Comparison of ENCODE assay signal across 8 cellular contexts in genomic region chr15:45714501-45715488, GRCh38.
DNase-seq lines count a peak whose midpoint lies in the region; ATAC-seq, FAIRE-seq and TF ChIP-seq lines count a peak whose summit lies in the region.

No MANE protein-coding gene starts in this region.

- peak overlapping the region; percentile 55 for H3K4me2 ChIP-seq in PC-3 (ENCODE audit: low read length)

- H3K4me3 ChIP-seq in PC-3 (ENCODE audit: low read length) = 0 out of 2 replicates have a peak overlapping the region, but pooled peaks have one; percentile 7
- peak overlapping the region; percentile 24 for H3K4me3 ChIP-seq in left ventricle myocardium inferior
- H3K4me3 ChIP-seq in rectal smooth muscle tissue (ENCODE audit: low read length) = peak overlapping the region; percentile 14

- BruUV-seq in PC-3 (replicated peaks; lab: Mats Ljungman, UMichigan) = no TSS peak

- peaks cover 10% of the 10 kb centered on the region for H3K27me3 Mint-ChIP-seq in activated naive CD8-positive, alpha-beta T cell treated with anti-CD3 and anti-CD28 coated beads, Interleukin-2, amount 50 U/mL, for 24 hours

- CTCF ChIA-PET in PC-3 (lab: Charles Lee) = interaction anchor here (0.6 to 1.7 kb wide), 4 partner anchors 72 to 1247 kb away, joined by 3 to 6 read pairs (median 3); no protein-coding TSS in a partner anchor

- no peak for TF ChIP-seq EP300 in Ishikawa (IDR thresholded peaks at IDR 0.05; ENCODE audit: borderline replicate concordance)

- H3K36me3 ChIP-seq in PC-3 (ENCODE audit: low read depth, low read length) (no peaks in the 10 kb centered on the region), left ventricle myocardium inferior (no peaks in the 10 kb centered on the region), rectal smooth muscle tissue (ENCODE audit: control insufficient read depth, insufficient read depth, low read length) (no peaks in the 10 kb centered on the region)

- DNase-seq in A172 (ENCODE audit: low spot score) = peak; percentile 40
- DNase-seq in GM12892 (ENCODE audit: insufficient read length) = no peak
- peak; percentile 74 for DNase-seq in PC-3
- peak; percentile 51 for DNase-seq in activated naive CD8-positive, alpha-beta T cell treated with anti-CD3 and anti-CD28 coated beads, Interleukin-2, amount 50 U/mL, for 24 hours
- DNase-seq in left ventricle myocardium inferior = peak; percentile 49

- H3K9me2 ChIP-seq in PC-3 (replicated peaks; ENCODE audit: low read length) = no peaks in the 10 kb centered on the region

- H3K9me3 ChIP-seq in PC-3 (ENCODE audit: low read length) = no peaks in the 10 kb centered on the region
- H3K9me3 ChIP-seq in left ventricle myocardium inferior (replicated peaks) = no peaks in the 10 kb centered on the region

- no peak overlapping the region for H3K27ac Mint-ChIP-seq in activated naive CD8-positive, alpha-beta T cell treated with anti-CD3 and anti-CD28 coated beads, Interleukin-2, amount 50 U/mL, for 24 hours

- no peaks in the 10 kb centered on the region for H4K20me1 ChIP-seq in PC-3 (ENCODE audit: low read length)

- no peaks in the 10 kb centered on the region for H3K9me3 Mint-ChIP-seq in activated naive CD8-positive, alpha-beta T cell treated with anti-CD3 and anti-CD28 coated beads, Interleukin-2, amount 50 U/mL, for 24 hours

- H2AFZ ChIP-seq in PC-3 (ENCODE audit: low read length) = peak overlapping the region; percentile 33

- POLR2A ChIA-PET in PC-3 (lab: Charles Lee; ENCODE audit: unreplicated experiment) = interaction anchor here (0.6 kb wide), 1 partner anchor 9 kb away, joined by 3 read pairs; no protein-coding TSS in a partner anchor

- peaks cover 7% of the 10 kb centered on the region for H3K4me1 ChIP-seq in PC-3 (ENCODE audit: insufficient read depth, low read length)
- peaks cover 14% of the 10 kb centered on the region for H3K4me1 ChIP-seq in left ventricle myocardium inferior
- peaks cover 13% of the 10 kb centered on the region for H3K4me1 ChIP-seq in rectal smooth muscle tissue (ENCODE audit: control insufficient read depth, insufficient read depth, low read length)

- H3K4me3 Mint-ChIP-seq in activated naive CD8-positive, alpha-beta T cell treated with anti-CD3 and anti-CD28 coated beads, Interleukin-2, amount 50 U/mL, for 24 hours = no peak overlapping the region

- no peaks in the 10 kb centered on the region for H3K4me1 Mint-ChIP-seq in activated naive CD8-positive, alpha-beta T cell treated with anti-CD3 and anti-CD28 coated beads, Interleukin-2, amount 50 U/mL, for 24 hours

- intact Hi-C loops in PC-3 (cut with micrococcal nuclease) = loop anchor here (1.0 to 10.0 kb wide), 3 partner anchors 76 to 1470 kb away; no protein-coding TSS in a partner anchor
- intact Hi-C loops in left ventricle myocardium inferior (cut with micrococcal nuclease) = loop anchor here (2.0 kb wide), 1 partner anchor 76 kb away; no protein-coding TSS in a partner anchor

- H3K79me2 ChIP-seq in PC-3 (ENCODE audit: low read length) = no peaks in the 10 kb centered on the region

- H3F3A ChIP-seq in PC-3 (ENCODE audit: low read length, unreplicated experiment) = no peaks in the 10 kb centered on the region

- no peak for TF ChIP-seq POLR2A in GM12892 (IDR thresholded peaks at IDR 0.05; ENCODE audit: low read depth, low read length)

- peak; percentile 89 for FAIRE-seq in GM12892 (lab: Jason Lieb, UNC)

- ATAC-seq in PC-3 = peak; percentile 75
- peak; percentile 57 for ATAC-seq in activated naive CD8-positive, alpha-beta T cell treated with anti-CD3 and anti-CD28 coated beads, Interleukin-2, amount 50 U/mL, for 24 hours
- no peak for ATAC-seq in HG03135 (IDR thresholded peaks at IDR 0.05; ENCODE audit: unreplicated experiment)

- H3K27ac ChIP-seq in PC-3 (ENCODE audit: low read length) (no peak overlapping the region), left ventricle myocardium inferior (replicated peaks) (no peak overlapping the region), rectal smooth muscle tissue (ENCODE audit: low read depth, low read length) (peak overlapping the region; percentile 46)

- peak; percentile 85 for TF ChIP-seq CTCF in PC-3 (conservative IDR thresholded peaks at IDR 0.05; ENCODE audit: low read depth, low read length)
- TF ChIP-seq CTCF in left ventricle myocardium inferior (IDR thresholded peaks at IDR 0.05; ENCODE audit: borderline replicate concordance) = peak; percentile 94

- no peaks in the 10 kb centered on the region for H3K27me3 ChIP-seq in PC-3 (ENCODE audit: low read length)
- H3K27me3 ChIP-seq in left ventricle myocardium inferior (ENCODE audit: low read depth) = peaks cover 4% of the 10 kb centered on the region
- no peaks in the 10 kb centered on the region for H3K27me3 ChIP-seq in rectal smooth muscle tissue (ENCODE audit: control insufficient read depth, insufficient read depth, low read length)

- peak; percentile 86 for TF ChIP-seq RAD21 in Ishikawa (IDR thresholded peaks at IDR 0.05; ENCODE audit: low read depth)

- H3K36me3 Mint-ChIP-seq in activated naive CD8-positive, alpha-beta T cell treated with anti-CD3 and anti-CD28 coated beads, Interleukin-2, amount 50 U/mL, for 24 hours (ENCODE audit: low read depth) = no peaks in the 10 kb centered on the region

- no peak overlapping the region for H3K9ac ChIP-seq in PC-3 (ENCODE audit: low read length)
- H3K9ac ChIP-seq in rectal smooth muscle tissue (ENCODE audit: low read length) = no peak overlapping the region

TF ChIP-seq in Ishikawa, 13 proteins besides CTCF, POLR2A, EP300 and RAD21:
- TF ChIP-seq USF1 (IDR thresholded peaks at IDR 0.05) (no peak), TAF1 (IDR thresholded peaks at IDR 0.05; ENCODE audit: low read depth) (no peak), CREB1 (IDR thresholded peaks at IDR 0.05; ENCODE audit: low read depth) (no peak), MAX (IDR thresholded peaks at IDR 0.05) (peak; percentile 65), CEBPB (IDR thresholded peaks at IDR 0.05) (no peak), NFIC (IDR thresholded peaks at IDR 0.05) (no peak), FOXM1 (IDR thresholded peaks at IDR 0.05; ENCODE audit: borderline replicate concordance, low read depth) (no peak)
